17 cellular contexts compared by ENCODE assay signal in genomic region chr1:165671531-165671930, GRCh38.
"Had no signal": no experiment of that assay in that cellular context is flagged by ENCODE, and none has a peak within 500 bp of the region (broad histone marks: within the 10 kb centered on the region; RNA-seq: fewer than 3 reads in every experiment).

No MANE protein-coding gene starts in this region.

- H3K4me1 ChIP-seq: body of pancreas, parathyroid adenoma, stomach, uterus had no signal

- H3K4me3 ChIP-seq: body of pancreas, lung, stomach, thyroid gland, uterus had no signal

- H3K36me3 ChIP-seq: uterus had no signal

- H3K27ac ChIP-seq: body of pancreas, parathyroid adenoma, stomach, thyroid gland, uterus, WERI-Rb-1 had no signal

- H3K27me3 ChIP-seq: body of pancreas, stomach, thyroid gland, uterus had no signal

- H3K9me3 ChIP-seq: body of pancreas, stomach, thyroid gland, uterus had no signal

- DNase-seq: activated CD4-positive, alpha-beta T cell treated with anti-CD3 and anti-CD28 coated beads for 36 hours; activated CD8-positive, alpha-beta memory T cell treated with anti-CD3 and anti-CD28 coated beads, Interleukin-2, amount 50 U/mL, for 4 hours; activated CD8-positive, alpha-beta T cell treated with anti-CD3 and anti-CD28 coated beads for 36 hours; activated naive CD4-positive, alpha-beta T cell treated with anti-CD3 and anti-CD28 coated beads for 36 hours; body of pancreas; effector memory CD8-positive, alpha-beta T cell; immature natural killer cell; left cardiac atrium; naive B cell; stimulated activated CD4-positive, alpha-beta T cell treated with anti-CD3 and anti-CD28 coated beads, Interleukin-15, amount 100 ng/mL, for 24 hours; stomach; T-helper 9 cell; thyroid gland; uterus; WERI-Rb-1 had no signal
